Comparison of ENCODE assay signal across 8 cellular contexts in the genomic region with DNA sequence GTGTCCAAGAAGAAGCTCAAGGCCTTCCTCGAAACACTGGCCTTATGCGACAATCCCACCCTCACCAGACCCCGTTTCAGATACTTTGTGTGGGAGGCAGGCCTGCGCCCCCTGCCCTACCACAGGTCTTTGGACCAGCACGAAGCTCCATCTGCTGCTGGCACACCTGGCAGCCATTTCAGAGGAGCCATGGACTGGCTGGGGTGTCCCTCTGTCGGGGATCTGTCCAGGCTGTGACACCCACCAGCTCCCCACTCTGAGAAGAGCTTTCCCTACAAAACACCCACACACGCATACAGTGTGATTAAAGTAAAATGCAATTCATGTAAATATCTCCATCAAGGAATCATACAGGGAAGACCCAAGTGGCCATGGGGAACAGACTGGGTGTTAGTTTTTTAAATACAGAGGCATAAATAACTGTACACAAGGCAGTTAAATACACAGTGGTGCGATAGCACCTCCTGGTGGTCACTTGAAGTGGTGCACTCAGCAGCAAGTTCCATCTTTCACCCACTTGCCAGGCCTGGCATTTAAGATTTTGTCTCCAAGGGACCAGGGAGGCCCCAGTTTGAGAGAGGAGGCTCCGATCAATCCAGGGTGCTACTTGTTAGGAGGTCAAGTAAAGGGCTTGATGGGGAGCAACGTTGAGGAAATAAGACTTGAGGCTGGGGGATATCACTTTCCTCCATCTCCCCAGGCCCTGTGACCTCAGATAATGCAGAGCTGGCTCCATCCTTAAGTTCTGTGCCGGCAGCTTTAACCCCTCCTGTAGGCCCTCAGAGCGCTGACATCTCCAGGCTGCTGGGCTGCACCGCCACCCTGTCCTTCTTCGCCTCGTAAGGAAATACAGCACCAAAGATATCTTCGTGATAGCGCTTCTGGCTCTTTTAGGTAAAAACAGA. TPM values are rescaled to one million over a fixed set of nuclear protein-coding genes. Genes with fewer than 3 reads are reported as not detected.
DNase-seq lines count a peak whose midpoint lies in the region; ATAC-seq, FAIRE-seq and TF ChIP-seq lines count a peak whose summit lies in the region.

No MANE protein-coding gene starts in this region.

- no peaks in the 10 kb centered on the region for H3K9me1 ChIP-seq in keratinocyte (ENCODE audit: control insufficient read depth, extremely low read depth, insufficient read depth, low read length)

- H3K9me3 ChIP-seq in GM23248 (ENCODE audit: low read depth) (no peaks in the 10 kb centered on the region), SK-N-SH (no peaks in the 10 kb centered on the region), ascending aorta (no peaks in the 10 kb centered on the region), keratinocyte (ENCODE audit: control insufficient read depth, low read depth, low read length) (no peaks in the 10 kb centered on the region)

- no peak for TF ChIP-seq EP300 in SK-N-SH (IDR thresholded peaks at IDR 0.05; ENCODE audit: borderline replicate concordance in 1 of 2, low read depth in 1 of 2, low read length in 1 of 2)

- CTCF ChIA-PET in SK-N-SH (lab: Yijun Ruan, JAX), result interaction anchor here (0.5 to 9.2 kb wide), 66 partner anchors 9 to 579 kb away, joined by 3 to 289 read pairs (median 4); a partner anchor contains a TSS

- intact Hi-C loops in ascending aorta (cut with DNase I), result loop anchor here (2.0 kb wide), 1 partner anchor 102 kb away; no protein-coding TSS in a partner anchor

- H3K36me3 ChIP-seq in GM23248 (ENCODE audit: low read depth), result no peaks in the 10 kb centered on the region
- no peaks in the 10 kb centered on the region for H3K36me3 ChIP-seq in SK-N-SH (replicated peaks in 1 of 2; ENCODE audit: control insufficient read depth in 1 of 2, insufficient read depth in 2 of 2, low read length in 1 of 2)
- no peaks in the 10 kb centered on the region for H3K36me3 ChIP-seq in ascending aorta
- H3K36me3 ChIP-seq in keratinocyte (ENCODE audit: control insufficient read depth in 2 of 2, extremely low read depth in 1 of 2, insufficient read depth in 2 of 2, low read length in 2 of 2), result no peaks in the 10 kb centered on the region

- 54 to 60% methylated on average over 17 of the region's 17 CpGs for WGBS in GM23248 (ENCODE audit: low coverage in 1 of 2, low lambda C conversion rate in 2 of 2, missing lambda C conversion rate in 2 of 2), 2 experiments
- WGBS in SK-N-SH (ENCODE audit: low lambda C conversion rate), result 53% methylated on average over 16 of the region's 17 CpGs

- H3K4me2 ChIP-seq in GM23248 (ENCODE audit: unreplicated experiment), result no peak overlapping the region
- H3K4me2 ChIP-seq in SK-N-SH, result no peak overlapping the region
- no peak overlapping the region for H3K4me2 ChIP-seq in keratinocyte (ENCODE audit: control insufficient read depth, extremely low read depth, insufficient read depth, low read depth, low read length)

- DNase-seq in GM23248 (peak; percentile 42), SK-N-SH (peak; percentile 53), ascending aorta (ENCODE audit: low spot score in 2 of 2) (no peak), keratinocyte (ENCODE audit: low read depth, low spot score) (no peak), GOT3 (lab: John Stamatoyannopoulos, UW) (no peak)
- DNase-seq in stimulated activated CD4-positive, alpha-beta T cell treated with anti-CD3 and anti-CD28 coated beads, Interleukin-2, amount 100 ng/mL, for 48 hours, result peak; percentile 58 to 68

- no peaks in the 10 kb centered on the region for H3K79me2 ChIP-seq in GM23248 (ENCODE audit: insufficient read depth)
- H3K79me2 ChIP-seq in SK-N-SH (ENCODE audit: insufficient read depth), result no peaks in the 10 kb centered on the region
- H3K79me2 ChIP-seq in keratinocyte (ENCODE audit: control insufficient read depth, insufficient read depth, low read length), result no peaks in the 10 kb centered on the region

- no peak overlapping the region for H2AFZ ChIP-seq in GM23248
- no peak overlapping the region for H2AFZ ChIP-seq in SK-N-SH (ENCODE audit: low read depth)
- H2AFZ ChIP-seq in keratinocyte (ENCODE audit: control insufficient read depth, low read length), result no peak overlapping the region

- H3K9me2 ChIP-seq in GM23248 (ENCODE audit: insufficient read depth) (no peaks in the 10 kb centered on the region), SK-N-SH (no peaks in the 10 kb centered on the region)

- in situ Hi-C loops in GM23248 (cut with MboI), result no loop called here

- no peaks in the 10 kb centered on the region for H3F3A ChIP-seq in GM23248 (ENCODE audit: insufficient read depth)
- no peaks in the 10 kb centered on the region for H3F3A ChIP-seq in SK-N-SH (replicated peaks; ENCODE audit: insufficient read depth)

- peak; percentile 77 for TF ChIP-seq RAD21 in SK-N-SH (IDR thresholded peaks at IDR 0.05; ENCODE audit: low read length)

- TF ChIP-seq CTCF in C4-2B (conservative IDR thresholded peaks at IDR 0.05) (peak; percentile 94), SK-N-SH (IDR thresholded peaks at IDR 0.05) (peak; percentile 92), ascending aorta (IDR thresholded peaks at IDR 0.05) (peak; percentile 56 to 77 (median 65)), keratinocyte (optimal IDR thresholded peaks at IDR 0.05 in 1 of 3, IDR thresholded peaks at IDR 0.05 in 1 of 3, conservative IDR thresholded peaks at IDR 0.05 in 1 of 3; ENCODE audit: extremely low read depth in 1 of 3, insufficient read depth in 2 of 3, low read length in 3 of 3) (peak; percentile 76 to 81 (median 78))

- dilution Hi-C loops in keratinocyte (cut with MboI; ENCODE audit: extremely low pct_ligation_motif_present, low sequenced_read_pairs), result no loop called here

- no peaks in the 10 kb centered on the region for H3K27me3 ChIP-seq in GM23248 (replicated peaks; ENCODE audit: insufficient read depth)
- H3K27me3 ChIP-seq in SK-N-SH (ENCODE audit: insufficient read depth), result no peaks in the 10 kb centered on the region
- H3K27me3 ChIP-seq in ascending aorta, result no peaks in the 10 kb centered on the region
- peaks cover 7% of the 10 kb centered on the region for H3K27me3 ChIP-seq in keratinocyte (ENCODE audit: control insufficient read depth, extremely low read depth, insufficient read depth, low read length)

- H3K9ac ChIP-seq in GM23248 (no peak overlapping the region), SK-N-SH (no peak overlapping the region), keratinocyte (ENCODE audit: control insufficient read depth, extremely low read depth, insufficient read depth, low read length) (no peak overlapping the region)

- no peak for ATAC-seq in HG02588 (IDR thresholded peaks at IDR 0.05; ENCODE audit: unreplicated experiment)

- no peak overlapping the region for H3K27ac ChIP-seq in C4-2B
- no peak overlapping the region for H3K27ac ChIP-seq in GM23248
- H3K27ac ChIP-seq in SK-N-SH (ENCODE audit: low read depth in 2 of 2, low read length in 1 of 2), result no peak overlapping the region
- no peak overlapping the region for H3K27ac ChIP-seq in ascending aorta
- H3K27ac ChIP-seq in keratinocyte (ENCODE audit: control insufficient read depth, insufficient read depth, low read length), result no peak overlapping the region

- H3K4me3 ChIP-seq in GM23248 (no peak overlapping the region), SK-N-SH (ENCODE audit: low read depth in 2 of 2, low read length in 1 of 2) (no peak overlapping the region), ascending aorta (no peak overlapping the region), keratinocyte (ENCODE audit: control insufficient read depth in 2 of 3, extremely low read depth in 1 of 3, insufficient read depth in 2 of 3, low read depth in 1 of 3, low read length in 3 of 3) (no peak overlapping the region)

- H4K20me1 ChIP-seq in GM23248 (ENCODE audit: insufficient read depth) (no peaks in the 10 kb centered on the region), SK-N-SH (ENCODE audit: insufficient read depth) (no peaks in the 10 kb centered on the region), keratinocyte (ENCODE audit: control insufficient read depth, extremely low read depth, insufficient read depth, low read length) (peaks cover 4% of the 10 kb centered on the region)

- POLR2A ChIA-PET in SK-N-SH (lab: Yijun Ruan, JAX), result interaction anchor here (1.0 kb wide), 1 partner anchor 101 kb away, joined by 4 read pairs; no protein-coding TSS in a partner anchor

- peak; percentile 83 for FAIRE-seq in keratinocyte (lab: Jason Lieb, UNC)

- H3K4me1 ChIP-seq in GM23248 (ENCODE audit: insufficient read depth) (no peaks in the 10 kb centered on the region), SK-N-SH (ENCODE audit: control insufficient read depth in 1 of 2, insufficient read depth in 2 of 2, low read depth in 1 of 2, low read length in 1 of 2) (no peaks in the 10 kb centered on the region), ascending aorta (no peaks in the 10 kb centered on the region), keratinocyte (ENCODE audit: control insufficient read depth, extremely low read depth, insufficient read depth, low read length) (no peaks in the 10 kb centered on the region)

TF ChIP-seq in SK-N-SH, 30 proteins besides CTCF, POLR2A, EP300 and RAD21:
- TF ChIP-seq SMC3 (IDR thresholded peaks at IDR 0.05; ENCODE audit: low read depth, low read length) (peak; percentile 65), CHD2 (IDR thresholded peaks at IDR 0.05; ENCODE audit: low read length, partially characterized antibody) (no peak)
TF ChIP-seq in SK-N-SH: peak in this region for 1.

RNA-seq across cellular contexts. Expression of a gene that starts 43.6 kb away (rescaled TPM):
- total RNA-seq in GM23248 (2014; rRNA removed; shearing (Covaris generic)), result not detected in 2 replicates
- polyA plus RNA-seq in GM23248 (2016; fragmentation: Nextera tagmentation; extraction: Ambion mirVana) (not detected in 2 replicates), SK-N-SH (2012; rRNA removed) (not detected in 2 replicates), keratinocyte (not detected in 3 replicates)
- polyA plus RNA-seq in SK-N-SH (2012; cell fraction: cytosol; rRNA removed), result under 0.01 and 0.03 TPM in 2 replicates
- polyA plus RNA-seq in SK-N-SH (2012; cell fraction: nucleus; rRNA removed), result 0.01 and 0.05 TPM in 2 replicates
- not detected for total RNA-seq in ascending aorta
- not detected for polyA plus RNA-seq in keratinocyte (2011; ENCODE audit: low read depth)
- not detected in 2 replicates for polyA plus RNA-seq in keratinocyte (2011; cell fraction: cytosol; rRNA removed)
- not detected in 2 replicates for polyA plus RNA-seq in keratinocyte (2011; cell fraction: nucleus; rRNA removed)
- polyA plus RNA-seq in keratinocyte (2012; ENCODE audit: low replicate concordance), result not detected in 2 replicates
- polyA minus RNA-seq in keratinocyte, result not detected in 3 replicates
- not detected for polyA minus RNA-seq in keratinocyte (2011; cell fraction: cytosol; rRNA and poly(A)+ RNA removed)
- polyA minus RNA-seq in keratinocyte (2011; cell fraction: nucleus; rRNA and poly(A)+ RNA removed), result not detected in 2 replicates

Comparison
In these comparisons a context has a peak if more than half of its experiments do, and no peak if none do; other contexts are left out.
1. DNase-seq: peak in GM23248 (single experiment), SK-N-SH (single experiment) and stimulated activated CD4-positive, alpha-beta T cell treated with anti-CD3 and anti-CD28 coated beads, Interleukin-2, amount 100 ng/mL, for 48 hours (2 of 2); none in ascending aorta (0 of 2), keratinocyte (single experiment) and GOT3 (single experiment).
2. Peak in every context shown above with its lines, with median percentiles within 50 percentile points of each other: CTCF ChIP-seq.